ENCODE assay signal across 23 cellular contexts in the genomic region with DNA sequence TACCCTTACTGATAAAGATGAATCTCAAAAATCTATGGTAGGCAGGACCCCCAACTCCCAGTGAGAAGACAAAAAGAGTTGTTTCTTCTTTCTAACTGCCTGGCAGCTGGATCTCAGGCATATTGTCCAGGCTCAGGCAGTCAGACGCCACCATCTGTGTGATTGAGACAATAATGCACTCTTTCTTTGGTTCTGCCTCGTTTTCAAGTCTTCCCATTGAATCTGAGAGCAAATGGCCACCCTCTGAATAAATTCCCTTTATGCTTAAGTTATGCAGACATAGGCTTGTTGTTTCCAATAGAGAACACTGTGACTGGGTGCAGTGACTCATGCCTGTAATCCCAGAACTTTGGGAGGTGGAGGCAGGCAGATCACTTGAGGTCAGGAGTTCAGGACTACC. TPM values are rescaled to one million over a fixed set of nuclear protein-coding genes. Genes with fewer than 3 reads are reported as not detected.
DNase-seq lines count a peak whose midpoint lies in the region; ATAC-seq and TF ChIP-seq lines count a peak whose summit lies in the region.
"Had no signal": no experiment of that assay in that cellular context is flagged by ENCODE, and none has a peak within 500 bp of the region (broad histone marks: within the 10 kb centered on the region; RNA-seq: fewer than 3 reads in every experiment).

No MANE protein-coding gene starts in this region.

- no peak overlapping the region for H3K27ac ChIP-seq in esophagus squamous epithelium
- H3K27ac ChIP-seq: esophagus muscularis mucosa, pancreas, stomach, VCaP had no signal

- peaks cover 0 to 3% (median 0%) of the 10 kb centered on the region in 4 donors for H3K27me3 ChIP-seq in esophagus squamous epithelium
- H3K27me3 ChIP-seq: esophagus muscularis mucosa, pancreas, stomach had no signal

- no peaks in the 10 kb centered on the region for H3K27me3 Mint-ChIP-seq in dendritic cell treated with granulocyte-macrophage colony-stimulating factor and Interleukin-4, amounts not matched to agents 40 ng/mL and 50 ng/mL, for 4 days
- H3K27me3 Mint-ChIP-seq: activated T-helper 17 cell treated with anti-CD3 and anti-CD28 coated beads, Interleukin-2, amount 50 U/mL, for 72 hours had no signal

- H3K36me3 ChIP-seq in esophagus squamous epithelium, result no peaks in the 10 kb centered on the region
- H3K36me3 ChIP-seq: esophagus muscularis mucosa, pancreas, stomach had no signal

- TF ChIP-seq POLR2A in esophagus squamous epithelium (IDR thresholded peaks at IDR 0.05), result no peak

- H3K4me1 Mint-ChIP-seq in dendritic cell treated with granulocyte-macrophage colony-stimulating factor and Interleukin-4, amounts not matched to agents 40 ng/mL and 50 ng/mL, for 4 days (ENCODE audit: low read depth), result peaks cover 77% of the 10 kb centered on the region

- H3K27ac Mint-ChIP-seq in dendritic cell treated with granulocyte-macrophage colony-stimulating factor and Interleukin-4, amounts not matched to agents 40 ng/mL and 50 ng/mL, for 4 days, result peak overlapping the region; percentile 81
- H3K27ac Mint-ChIP-seq: type B pancreatic cell had no signal

- DNase-seq in COLO829 (ENCODE audit: low spot score) (peak; percentile 85), LHCN-M2 (ENCODE audit: low read depth) (peak; percentile 4), midbrain (lab: John Stamatoyannopoulos, UW) (peak; percentile 74), NCI-H446 treated with DMSO at 0.1 percent for 48 hours (lab: John Stamatoyannopoulos, UW) (no peak), esophagus squamous epithelium (lab: John Stamatoyannopoulos, UW) (no peak), NCI-H128 (lab: John Stamatoyannopoulos, UW; ENCODE audit: unreplicated experiment) (no peak)
- DNase-seq: central memory CD4-positive, alpha-beta T cell; COR-L47; glutamatergic neuron; NCI-H1436; pancreas; SHP77 treated with DMSO at 0.1 percent for 48 hours; stimulated activated CD4-positive, alpha-beta T cell treated with anti-CD3 and anti-CD28 coated beads, Interleukin-2, amount 100 ng/mL, for 48 hours; stomach had no signal

- intact Hi-C loops in dendritic cell treated with granulocyte-macrophage colony-stimulating factor and Interleukin-4, amounts not matched to agents 40 ng/mL and 50 ng/mL, for 4 days (cut with micrococcal nuclease), result loop anchor here (5.0 kb wide), 1 partner anchor 59 kb away; a partner anchor contains a TSS
- intact Hi-C loops in esophagus squamous epithelium (cut with DNase I), result no loop called here

- ATAC-seq in HG03196 (IDR thresholded peaks at IDR 0.05; ENCODE audit: unreplicated experiment), result no peak

- H3K4me1 ChIP-seq in esophagus squamous epithelium, result peaks cover 0 to 3% (median 0%) of the 10 kb centered on the region in 3 donors
- H3K4me1 ChIP-seq: esophagus muscularis mucosa, pancreas had no signal

- H3K36me3 Mint-ChIP-seq in dendritic cell treated with granulocyte-macrophage colony-stimulating factor and Interleukin-4, amounts not matched to agents 40 ng/mL and 50 ng/mL, for 4 days (ENCODE audit: low read depth), result no peaks in the 10 kb centered on the region
- H3K36me3 Mint-ChIP-seq: type B pancreatic cell had no signal

- 43 to 59% methylated on average over 2 of the region's 2 CpGs for WGBS in esophagus squamous epithelium, 2 donors

- H3K9me3 ChIP-seq in esophagus squamous epithelium, result no peaks in the 10 kb centered on the region
- H3K9me3 ChIP-seq: esophagus muscularis mucosa, pancreas, stomach had no signal

- no peak overlapping the region for H3K4me3 Mint-ChIP-seq in dendritic cell treated with granulocyte-macrophage colony-stimulating factor and Interleukin-4, amounts not matched to agents 40 ng/mL and 50 ng/mL, for 4 days
- H3K4me3 Mint-ChIP-seq: type B pancreatic cell had no signal

- no peaks in the 10 kb centered on the region for H3K9me3 Mint-ChIP-seq in dendritic cell treated with granulocyte-macrophage colony-stimulating factor and Interleukin-4, amounts not matched to agents 40 ng/mL and 50 ng/mL, for 4 days
- H3K9me3 Mint-ChIP-seq: activated T-helper 17 cell treated with anti-CD3 and anti-CD28 coated beads, Interleukin-2, amount 50 U/mL, for 72 hours; T-helper 1 cell treated with Interleukin-12 subunit alpha and Interleukin-12 subunit beta and Interleukin-4 antibody, amounts not matched to agents 30 μg/mL and 1 μg/mL, for 36 hours; type B pancreatic cell had no signal

- TF ChIP-seq CTCF in esophagus squamous epithelium (IDR thresholded peaks at IDR 0.05), result no peak

- H3K4me3 ChIP-seq in esophagus squamous epithelium, result no peak overlapping the region
- H3K4me3 ChIP-seq: esophagus muscularis mucosa, lung, pancreas, stomach had no signal

RNA-seq across cellular contexts. Expression of a gene that starts 15.3 kb away (rescaled TPM):
- total RNA-seq in LHCN-M2 (2014; rRNA removed) (not detected in 2 replicates), esophagus squamous epithelium (1 to 10 TPM in 2 of 4 donors, under 1 TPM in 1, not detected in 1; 0.35 to 2.5 (median 1.1) TPM)
- polyA plus RNA-seq in LHCN-M2 (2012), result not detected
- total RNA-seq: activated T-helper 17 cell treated with anti-CD3 and anti-CD28 coated beads, Interleukin-2, amount 50 U/mL, for 72 hours; stomach had no signal

RNA-seq across cellular contexts. Expression of a gene that starts 30.5 kb away (rescaled TPM):
- total RNA-seq in LHCN-M2 (2014; rRNA removed) (not detected in 2 replicates), esophagus squamous epithelium (under 1 TPM in 1 of 4 donors, not detected in 3; 0.15 TPM)
- polyA plus RNA-seq in LHCN-M2 (2012), result not detected
- total RNA-seq: skeletal muscle tissue had no signal

RNA-seq across cellular contexts. Expression of a gene that starts 49.5 kb away (rescaled TPM):
- total RNA-seq in LHCN-M2 (2014; rRNA removed) (5.4 and 9.8 TPM in 2 replicates), esophagus squamous epithelium (1 to 10 TPM in 1 of 4 donors, under 1 TPM in 3; 0.27 to 1.2 (median 0.56) TPM)
- 4.7 TPM for polyA plus RNA-seq in LHCN-M2 (2012)
- total RNA-seq: activated T-helper 17 cell treated with anti-CD3 and anti-CD28 coated beads, Interleukin-2, amount 50 U/mL, for 72 hours had no signal

Comparison
In these comparisons a context has a peak if more than half of its experiments do, and no peak if none do; other contexts are left out.
1. DNase-seq: peak in COLO829 (single experiment), LHCN-M2 (single experiment) and midbrain (single experiment); none in NCI-H446 treated with DMSO at 0.1 percent for 48 hours (single experiment), esophagus squamous epithelium (single experiment) and NCI-H128 (single experiment).